ENCODE assay signal across 14 cellular contexts in the genomic region with DNA sequence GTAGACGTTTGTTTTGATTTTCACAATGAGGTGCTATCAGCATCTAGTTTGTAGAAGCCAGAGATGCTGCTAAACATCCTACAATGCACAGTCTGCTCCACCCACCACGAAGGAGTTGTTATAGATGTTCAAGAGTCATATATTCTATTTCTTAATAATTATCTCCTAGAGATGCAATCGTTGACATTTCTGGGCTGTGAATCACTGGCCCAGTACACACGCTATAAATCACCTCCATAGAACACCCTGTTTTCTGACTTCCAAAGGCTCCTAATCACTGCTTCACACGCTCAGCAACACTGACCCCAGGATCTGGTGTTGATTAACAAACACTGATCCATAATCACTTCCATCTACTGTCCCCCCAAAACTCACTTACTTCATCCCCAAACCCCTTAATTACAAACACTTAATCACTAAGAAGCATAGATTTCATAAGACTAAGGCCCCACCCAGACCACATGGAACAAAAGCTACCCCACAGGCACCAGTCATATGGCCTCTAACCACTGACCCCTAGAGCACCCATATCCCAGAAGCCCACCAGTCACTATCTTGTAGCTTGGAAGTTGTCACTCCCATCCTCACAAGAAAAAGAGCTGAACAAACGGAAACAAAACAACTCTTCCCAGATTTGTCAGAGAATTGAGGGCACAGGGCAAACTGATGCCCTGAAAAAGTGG. TPM values are rescaled to one million over a fixed set of nuclear protein-coding genes. Genes with fewer than 3 reads are reported as not detected.
DNase-seq lines count a peak whose midpoint lies in the region; ATAC-seq and TF ChIP-seq lines count a peak whose summit lies in the region.
"Had no signal": no experiment of that assay in that cellular context is flagged by ENCODE, and none has a peak within 500 bp of the region (broad histone marks: within the 10 kb centered on the region; RNA-seq: fewer than 3 reads in every experiment).

No MANE protein-coding gene starts in this region.

- peaks cover 7% of the 10 kb centered on the region in 2 experiments for H3K4me1 ChIP-seq in trophoblast cell (ENCODE audit: control insufficient read depth in 1 of 2, insufficient read depth in 2 of 2, low read length in 2 of 2)
- H3K4me1 ChIP-seq: esophagus squamous epithelium had no signal

- POLR2A ChIA-PET in RWPE1 (lab: Yijun Ruan, JAX; ENCODE audit: low non-redundant PET), result no interaction called here

- no peak overlapping the region for H3K23ac ChIP-seq in trophoblast cell (ENCODE audit: low read length)

- no peak overlapping the region for H2AFZ ChIP-seq in trophoblast cell (ENCODE audit: insufficient read depth, low read length, poor library complexity)

- H3K27ac ChIP-seq in RWPE1 (peak overlapping the region; percentile 82), trophoblast cell (ENCODE audit: low read depth, low read length) (no peak overlapping the region)
- H3K27ac ChIP-seq: esophagus squamous epithelium, skin epidermis had no signal

- peak overlapping the region; percentile 29 for H2AK5ac ChIP-seq in trophoblast cell (ENCODE audit: low read length)

- H3K36me3 ChIP-seq in trophoblast cell (ENCODE audit: control insufficient read depth in 1 of 2, insufficient read depth in 2 of 2, low read length in 2 of 2), result no peaks in the 10 kb centered on the region
- H3K36me3 ChIP-seq: esophagus squamous epithelium had no signal

- no peak overlapping the region for H3K4ac ChIP-seq in trophoblast cell (ENCODE audit: low read depth, low read length)

- CTCF ChIA-PET in RWPE1 (lab: Yijun Ruan, JAX), result interaction anchor here (0.5 kb wide), 1 partner anchor 537 kb away, joined by 3 read pairs; no protein-coding TSS in a partner anchor

- no peak overlapping the region for H3K9ac ChIP-seq in trophoblast cell (ENCODE audit: low read length)

- peak overlapping the region; percentile 71 for H2BK12ac ChIP-seq in trophoblast cell (ENCODE audit: low read length)

- no CpG with 5 or more reads among the region's 6 CpGs for WGBS in trophoblast cell (ENCODE audit: extremely low coverage, insufficient coverage, insufficient read length)

- no peak overlapping the region for H4K8ac ChIP-seq in trophoblast cell (ENCODE audit: low read depth, low read length)

- no peak for TF ChIP-seq CTCF in RWPE1 (conservative IDR thresholded peaks at IDR 0.05; ENCODE audit: low read depth)
- no peak for TF ChIP-seq CTCF in fibroblast of the aortic adventitia (IDR thresholded peaks at IDR 0.05; ENCODE audit: insufficient read depth, low read length)

- no peak for ATAC-seq in GM18868 (IDR thresholded peaks at IDR 0.05; ENCODE audit: unreplicated experiment)
- no peak for ATAC-seq in HG03521 (IDR thresholded peaks at IDR 0.05; ENCODE audit: unreplicated experiment)

- peak overlapping the region; percentile 1 for H4K91ac ChIP-seq in trophoblast cell (ENCODE audit: low read depth, low read length)

- H4K12ac ChIP-seq in trophoblast cell (ENCODE audit: low read depth, low read length), result no peak overlapping the region

- no peak overlapping the region for H2BK120ac ChIP-seq in trophoblast cell (ENCODE audit: insufficient read depth, low read length, poor library complexity)

- no peak overlapping the region for H2BK5ac ChIP-seq in trophoblast cell (ENCODE audit: low read depth, low read length, poor library complexity)

- H3K18ac ChIP-seq in trophoblast cell (ENCODE audit: low read length), result no peak overlapping the region

- no peaks in the 10 kb centered on the region for H3K27me3 ChIP-seq in trophoblast cell (ENCODE audit: insufficient read depth, low read length)
- H3K27me3 ChIP-seq: esophagus squamous epithelium had no signal

- H3K4me2 ChIP-seq in trophoblast cell (ENCODE audit: low read length), result no peak overlapping the region

- DNase-seq in EL, result peak; percentile 69
- peak; percentile 69 for DNase-seq in RWPE1 (ENCODE audit: low spot score)
- DNase-seq in fibroblast of the aortic adventitia (ENCODE audit: low read depth), result peak; percentile 47
- peak; percentile 13 to 34 for DNase-seq in trophoblast cell
- DNase-seq in midbrain (lab: John Stamatoyannopoulos, UW), result no peak
- DNase-seq in cortex of kidney (lab: John Stamatoyannopoulos, UW), result no peak
- DNase-seq: activated CD4-positive, alpha-beta memory T cell treated with anti-CD3 and anti-CD28 coated beads for 36 hours; esophagus squamous epithelium; NCI-H1436; NCI-H510A treated with DMSO at 0.1 percent for 48 hours; T-helper 9 cell had no signal

- no peak overlapping the region for H3K4me3 ChIP-seq in fibroblast of the aortic adventitia (ENCODE audit: low read depth, low read length)
- no peak overlapping the region for H3K4me3 ChIP-seq in trophoblast cell (ENCODE audit: low read depth, low read length)
- H3K4me3 ChIP-seq: skin epidermis had no signal

- H3K79me2 ChIP-seq in trophoblast cell (ENCODE audit: control insufficient read depth, insufficient read depth, low read length, poor library complexity), result no peaks in the 10 kb centered on the region

- no peaks in the 10 kb centered on the region for H3K79me1 ChIP-seq in trophoblast cell (ENCODE audit: low read length)

- H3K14ac ChIP-seq in trophoblast cell (ENCODE audit: low read length), result no peak overlapping the region

- no peaks in the 10 kb centered on the region for H3K9me3 ChIP-seq in trophoblast cell (ENCODE audit: insufficient read depth, low read depth, low read length)
- H3K9me3 ChIP-seq: esophagus squamous epithelium had no signal

RNA-seq across cellular contexts. Expression of gene ZNF41, which starts 31.7 kb away (rescaled TPM):
- 10.1 and 10.5 TPM in 2 replicates for total RNA-seq in fibroblast of the aortic adventitia (ENCODE audit: low replicate concordance)
- polyA plus RNA-seq in trophoblast cell (2013), result 3.0 and 3.5 TPM in 2 replicates

RNA-seq across cellular contexts. Expression of gene ARAF, which starts 46.3 kb away (rescaled TPM):
- total RNA-seq in fibroblast of the aortic adventitia (ENCODE audit: low replicate concordance), result 9.2 and 20.9 TPM in 2 replicates
- 38.1 and 39.8 TPM in 2 replicates for polyA plus RNA-seq in trophoblast cell (2013)

Comparison
In these comparisons a context has a peak if more than half of its experiments do, and no peak if none do; other contexts are left out.
1. DNase-seq: peak in EL (single experiment), RWPE1 (single experiment), fibroblast of the aortic adventitia (single experiment) and trophoblast cell (2 of 2); none in midbrain (single experiment) and cortex of kidney (single experiment).